In the genomic region with DNA sequence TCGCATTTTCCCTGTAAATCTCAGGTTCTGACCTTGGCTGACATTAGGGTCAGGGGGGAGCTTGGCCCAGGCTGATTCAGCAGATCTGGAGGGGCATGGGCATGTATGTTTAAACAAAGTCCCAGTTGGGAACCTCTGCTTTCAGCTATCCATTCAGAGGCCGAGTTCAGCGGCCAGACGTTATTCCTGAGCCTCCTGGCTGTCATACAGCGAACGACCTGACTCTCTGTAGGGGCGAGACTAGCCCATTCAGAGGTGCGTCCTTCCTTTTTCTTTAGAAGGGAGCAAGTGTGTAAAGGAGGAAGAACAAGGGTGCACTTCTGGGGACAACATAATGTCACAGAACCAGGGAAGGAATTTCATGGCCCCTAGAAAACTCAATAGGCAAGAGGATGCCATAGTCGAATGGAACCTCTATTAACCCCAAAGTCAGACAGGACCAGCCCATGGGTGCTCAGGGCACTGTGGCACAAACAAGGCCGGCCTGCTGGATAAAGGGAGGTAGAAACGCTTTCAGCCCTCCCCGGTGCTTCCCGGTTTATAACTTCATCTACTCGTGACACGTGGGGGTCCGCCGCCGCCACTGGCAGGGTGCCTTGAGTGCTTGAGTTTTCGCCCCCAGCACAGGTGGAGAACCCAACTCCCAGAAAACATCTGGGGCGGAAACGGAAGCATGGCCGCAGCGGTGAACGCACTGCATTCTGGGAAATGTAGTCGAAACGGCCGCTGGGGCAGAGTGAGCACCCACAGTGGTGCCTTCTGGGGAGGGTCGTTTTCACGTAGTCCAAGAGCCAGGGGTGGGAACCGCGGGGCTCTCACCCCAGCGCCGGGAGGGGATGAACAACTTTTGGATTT, we compare ENCODE assay signal across 8 cellular contexts. TPM values are rescaled to one million over a fixed set of nuclear protein-coding genes. Genes with fewer than 3 reads are reported as not detected.
A peak's percentile ranks its signal among the peaks of the same experiment; 100 is the strongest.
DNase-seq lines count a peak whose midpoint lies in the region; ATAC-seq and TF ChIP-seq lines count a peak whose summit lies in the region.

No MANE protein-coding gene starts in this region.

- peak overlapping the region; percentile 63; the same call in 1 of the 2 replicates for H2AFZ ChIP-seq in OCI-LY7 (ENCODE audit: low read length)

- H3K9me3 ChIP-seq in OCI-LY7 (ENCODE audit: low read length), result no peaks in the 10 kb centered on the region

- BruUV-seq in OCI-LY7 (replicated peaks; lab: Mats Ljungman, UMichigan), result TSS peak; percentile 84

- peak overlapping the region; percentile 75 to 88 (median 80) for H3K4me3 Mint-ChIP-seq in nephron

- CTCF ChIA-PET in OCI-LY7 (lab: Charles Lee; ENCODE audit: unreplicated experiment), result interaction anchor here (1.5 kb wide), 1 partner anchor 28 kb away, joined by 4 read pairs; no protein-coding TSS in a partner anchor

- intact Hi-C loops in OCI-LY7 (cut with micrococcal nuclease; ENCODE audit: unreplicated experiment), result no loop called here

- H3K4me1 Mint-ChIP-seq in nephron, result peaks cover 12% of the 10 kb centered on the region

- peaks cover 71% of the 10 kb centered on the region for H3K4me1 ChIP-seq in OCI-LY7 (ENCODE audit: insufficient read depth, low read length, poor library complexity, severe bottlenecking)

- peaks cover 24% of the 10 kb centered on the region for H3K27me3 Mint-ChIP-seq in nephron (ENCODE audit: low read depth)

- no peaks in the 10 kb centered on the region for H3K9me3 Mint-ChIP-seq in nephron

- peak overlapping the region; percentile 57 for H3K27ac ChIP-seq in OCI-LY7 (ENCODE audit: low read depth, low read length, poor library complexity, severe bottlenecking)

- no peaks in the 10 kb centered on the region for H3K9me2 ChIP-seq in OCI-LY7 (ENCODE audit: insufficient read depth, low read length)

- DNase-seq in NCI-H82 (lab: John Stamatoyannopoulos, UW) (peak; percentile 63), NCI-H82 treated with DMSO at 0.1 percent for 48 hours (lab: John Stamatoyannopoulos, UW; ENCODE audit: unreplicated experiment) (no peak), OCI-LY7 (ENCODE audit: low spot score) (peak; percentile 89), activated T-helper 1 cell treated with Interleukin-2 at 50 U/mL for 16 hours (ENCODE audit: low read depth) (peak; percentile 56), fibroblast of peridontal ligament (ENCODE audit: extremely low read depth) (peak; percentile 45)
- peak; percentile 70 for DNase-seq in stimulated activated naive CD4-positive, alpha-beta T cell treated with Interleukin-2 at 50 U/mL for 16 hours (lab: John Stamatoyannopoulos, UW)

- H3K27ac Mint-ChIP-seq in nephron, result peak overlapping the region; percentile 61 to 76 (median 72)

- H3K36me3 Mint-ChIP-seq in nephron (ENCODE audit: low read depth), result no peaks in the 10 kb centered on the region

- peaks cover 9% of the 10 kb centered on the region for H3K36me3 ChIP-seq in OCI-LY7 (ENCODE audit: insufficient read depth, low read length)

- ATAC-seq in HG03025 (IDR thresholded peaks at IDR 0.05; ENCODE audit: low FRiP score, unreplicated experiment), result peak; percentile 70

- peaks cover 62% of the 10 kb centered on the region for H3K79me2 ChIP-seq in OCI-LY7 (ENCODE audit: insufficient read depth, low read depth, low read length)

- H3K4me3 ChIP-seq in OCI-LY7 (ENCODE audit: low read depth, low read length, poor library complexity, severe bottlenecking), result peak overlapping the region; percentile 63

- TF ChIP-seq CTCF in OCI-LY7 (conservative IDR thresholded peaks at IDR 0.05; ENCODE audit: low read length) (peak; percentile 22; the same call in 1 of the 2 replicates), nephron (IDR thresholded peaks at IDR 0.05; ENCODE audit: unreplicated experiment in 3 of 3) (no peak)

- POLR2A ChIA-PET in OCI-LY7 (lab: Charles Lee), result interaction anchor here (0.6 kb wide), 1 partner anchor 119 kb away, joined by 4 read pairs; no protein-coding TSS in a partner anchor

- no peaks in the 10 kb centered on the region for H4K20me1 ChIP-seq in OCI-LY7 (ENCODE audit: insufficient read depth, low read length)

- H3K4me2 ChIP-seq in OCI-LY7 (ENCODE audit: low read length), result peak overlapping the region; percentile 90

RNA-seq across cellular contexts. Expression of gene PLCG2, which starts 33.2 kb away (rescaled TPM):
- 196 and 198 TPM in 2 replicates for total RNA-seq in OCI-LY7 (2014; rRNA removed; shearing (Covaris generic))
- 464 and 485 TPM in 2 replicates for total RNA-seq in OCI-LY7 (2022)
